In the genomic region with DNA sequence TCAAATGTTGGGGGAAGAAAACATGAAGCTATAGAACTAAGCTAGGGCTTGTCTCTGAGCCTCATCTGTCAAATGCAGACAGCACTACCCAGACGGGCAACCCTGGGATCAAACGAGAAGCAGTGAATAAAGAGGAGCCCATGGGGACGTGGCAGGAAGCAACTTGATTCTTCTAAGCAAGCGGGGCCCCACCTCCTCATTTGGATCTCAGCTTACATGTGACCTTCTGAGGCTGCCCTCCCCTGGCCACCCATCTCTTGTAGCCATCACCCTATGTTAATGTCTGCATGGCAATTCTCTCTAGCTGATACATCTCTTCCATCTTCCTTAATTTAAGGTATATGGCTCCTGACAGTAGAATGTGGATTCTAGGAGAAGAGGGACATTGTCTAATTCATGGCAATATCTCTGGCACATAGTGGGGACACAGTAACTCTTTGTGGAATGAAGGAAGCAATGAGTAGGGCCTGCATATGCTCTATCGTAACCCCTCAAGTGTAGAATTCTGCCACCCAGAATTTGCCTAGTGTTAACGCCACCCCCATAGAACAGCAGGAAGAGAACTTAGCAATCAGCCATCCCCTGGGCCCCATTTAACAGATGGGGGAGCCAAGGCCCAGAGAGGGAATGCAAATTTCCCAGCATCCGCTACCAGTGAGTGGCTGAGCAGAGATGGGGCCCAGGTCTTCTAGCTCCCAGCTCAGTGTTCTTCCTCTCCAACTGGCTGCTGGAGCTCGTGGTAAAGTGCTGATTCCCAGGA, we compare ENCODE assay signal across 19 cellular contexts.
"Had no signal": no experiment of that assay in that cellular context is flagged by ENCODE, and none has a peak within 500 bp of the region (broad histone marks: within the 10 kb centered on the region; RNA-seq: fewer than 3 reads in every experiment).

No MANE protein-coding gene starts in this region.

- H3K9me3 Mint-ChIP-seq: activated CD4-positive, alpha-beta T cell treated with anti-CD3 and anti-CD28 coated beads, Interleukin-2, amount 10 ng/mL, durations not matched to agents 7 days and 5 days; activated naive CD4-positive, alpha-beta T cell treated with anti-CD3 and anti-CD28 coated beads, Interleukin-2, amount 10 ng/mL, durations not matched to agents 7 days and 5 days; activated naive CD8-positive, alpha-beta T cell treated with anti-CD3 and anti-CD28 coated beads, Interleukin-2, amount 50 U/mL, for 24 hours; activated T-cell treated with anti-CD3 and anti-CD28 coated beads, Interleukin-2, amount 50 U/mL, for 4 hours; immature natural killer cell had no signal

- DNase-seq: activated CD4-positive, alpha-beta T cell treated with anti-CD3 and anti-CD28 coated beads, Interleukin-2, amount 10 ng/mL, durations not matched to agents 7 days and 5 days; activated CD8-positive, alpha-beta memory T cell treated with anti-CD3 and anti-CD28 coated beads, Interleukin-2, amount 50 U/mL, for 4 hours; activated effector memory CD4-positive, alpha-beta T cell treated with Interleukin-2 at 50 U/mL for 16 hours; activated naive CD4-positive, alpha-beta T cell treated with anti-CD3 and anti-CD28 coated beads, Interleukin-2, amount 10 ng/mL, durations not matched to agents 7 days and 5 days; activated naive CD8-positive, alpha-beta T cell treated with anti-CD3 and anti-CD28 coated beads, Interleukin-2, amount 50 U/mL, for 24 hours; activated T-cell treated with anti-CD3 and anti-CD28 coated beads, Interleukin-2, amount 50 U/mL, for 4 hours; erythroblast; foreskin melanocyte; immature natural killer cell; kidney glomerular epithelial cell; left ventricle myocardium inferior; mammary epithelial cell; stimulated activated CD4-positive, alpha-beta T cell treated with anti-CD3 and anti-CD28 coated beads, Interleukin-12 subunit alpha, Interleukin-12 subunit beta, amount 100 ng/mL, for 4 hours; stimulated activated CD4-positive, alpha-beta T cell treated with anti-CD3 and anti-CD28 coated beads, Interleukin-2, amount 100 ng/mL, for 24 hours; stimulated activated naive CD4-positive, alpha-beta T cell treated with Interleukin-2 at 50 U/mL for 16 hours; T-helper 9 cell; thyroid gland had no signal

- H3K4me3 Mint-ChIP-seq: activated CD4-positive, alpha-beta T cell treated with anti-CD3 and anti-CD28 coated beads, Interleukin-2, amount 10 ng/mL, durations not matched to agents 7 days and 5 days; activated naive CD4-positive, alpha-beta T cell treated with anti-CD3 and anti-CD28 coated beads, Interleukin-2, amount 10 ng/mL, durations not matched to agents 7 days and 5 days; activated naive CD8-positive, alpha-beta T cell treated with anti-CD3 and anti-CD28 coated beads, Interleukin-2, amount 50 U/mL, for 24 hours; activated T-cell treated with anti-CD3 and anti-CD28 coated beads, Interleukin-2, amount 50 U/mL, for 4 hours; brain; immature natural killer cell had no signal

- H3K27ac Mint-ChIP-seq: activated CD4-positive, alpha-beta T cell treated with anti-CD3 and anti-CD28 coated beads, Interleukin-2, amount 10 ng/mL, durations not matched to agents 7 days and 5 days; activated naive CD4-positive, alpha-beta T cell treated with anti-CD3 and anti-CD28 coated beads, Interleukin-2, amount 10 ng/mL, durations not matched to agents 7 days and 5 days; activated naive CD8-positive, alpha-beta T cell treated with anti-CD3 and anti-CD28 coated beads, Interleukin-2, amount 50 U/mL, for 24 hours; immature natural killer cell had no signal

- ATAC-seq: activated CD4-positive, CD25-positive, alpha-beta regulatory T cell treated with anti-CD3 and anti-CD28 coated beads, Interleukin-2, amount 50 U/mL, for 24 hours; activated naive CD8-positive, alpha-beta T cell treated with anti-CD3 and anti-CD28 coated beads, Interleukin-2, amount 50 U/mL, for 24 hours; activated T-cell treated with anti-CD3 and anti-CD28 coated beads, Interleukin-2, amount 50 U/mL, for 4 hours had no signal

- H3K36me3 Mint-ChIP-seq: activated naive CD4-positive, alpha-beta T cell treated with anti-CD3 and anti-CD28 coated beads, Interleukin-2, amount 10 ng/mL, durations not matched to agents 7 days and 5 days; brain; immature natural killer cell had no signal

- H3K27me3 Mint-ChIP-seq: activated CD4-positive, alpha-beta T cell treated with anti-CD3 and anti-CD28 coated beads, Interleukin-2, amount 10 ng/mL, durations not matched to agents 7 days and 5 days had no signal

- H3K4me1 Mint-ChIP-seq: activated CD4-positive, alpha-beta T cell treated with anti-CD3 and anti-CD28 coated beads, Interleukin-2, amount 10 ng/mL, durations not matched to agents 7 days and 5 days; activated naive CD4-positive, alpha-beta T cell treated with anti-CD3 and anti-CD28 coated beads, Interleukin-2, amount 10 ng/mL, durations not matched to agents 7 days and 5 days; activated naive CD8-positive, alpha-beta T cell treated with anti-CD3 and anti-CD28 coated beads, Interleukin-2, amount 50 U/mL, for 24 hours; immature natural killer cell had no signal
